ENCODE assay signal across 22 cellular contexts in the genomic region with DNA sequence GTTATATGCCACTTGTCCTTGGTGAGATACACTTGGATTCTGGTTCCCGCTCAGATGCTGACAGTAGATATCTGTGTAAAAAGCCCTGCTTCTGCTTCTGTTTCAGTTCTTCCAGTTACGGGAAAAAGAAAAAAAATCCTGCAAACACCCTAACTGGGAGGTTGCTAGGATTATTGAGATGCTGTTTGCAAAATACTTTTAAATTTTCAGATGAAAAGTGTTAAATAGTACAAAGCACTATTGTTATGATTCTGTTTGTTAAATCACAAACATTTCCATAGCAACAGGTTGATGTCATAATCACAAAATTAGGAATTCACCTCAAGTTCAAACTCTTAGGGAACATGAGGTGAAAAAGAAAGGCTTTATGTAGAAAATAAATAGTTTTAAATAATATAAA.
DNase-seq lines count a peak whose midpoint lies in the region; ATAC-seq and TF ChIP-seq lines count a peak whose summit lies in the region.
"Had no signal": no experiment of that assay in that cellular context is flagged by ENCODE, and none has a peak within 500 bp of the region (broad histone marks: within the 10 kb centered on the region; RNA-seq: fewer than 3 reads in every experiment).

No MANE protein-coding gene starts in this region.

- POLR2A ChIA-PET in HEK293 (lab: Yijun Ruan, JAX) = no interaction called here

- H3K4me1 Mint-ChIP-seq in mesothelial cell of epicardium = peaks cover 21% of the 10 kb centered on the region
- H3K4me1 Mint-ChIP-seq: activated CD4-positive, alpha-beta memory T cell treated with anti-CD3 and anti-CD28 coated beads, Interleukin-2, amount 10 ng/mL, durations not matched to agents 7 days and 5 days; CD14-positive monocyte; natural killer cell had no signal

- H3K27me3 Mint-ChIP-seq in mesothelial cell of epicardium (ENCODE audit: low read depth) = no peaks in the 10 kb centered on the region

- H3K27me3 ChIP-seq in left ventricle myocardium inferior (ENCODE audit: low read depth) (no peaks in the 10 kb centered on the region), sigmoid colon (no peaks in the 10 kb centered on the region), thyroid gland (no peaks in the 10 kb centered on the region)
- H3K27me3 ChIP-seq: pancreas had no signal

- TF ChIP-seq POLR2A in sigmoid colon (IDR thresholded peaks at IDR 0.05) (no peak), thyroid gland (IDR thresholded peaks at IDR 0.05) (no peak)

- no peak for TF ChIP-seq EP300 in sigmoid colon (IDR thresholded peaks at IDR 0.05)

- CTCF ChIA-PET in HEK293 (lab: Yijun Ruan, JAX) = no interaction called here

- H3K36me3 ChIP-seq in HEK293 (ENCODE audit: control insufficient read depth in 2 of 2, insufficient read depth in 1 of 2, low read length in 2 of 2) (no peaks in the 10 kb centered on the region), left ventricle myocardium inferior (no peaks in the 10 kb centered on the region), sigmoid colon (no peaks in the 10 kb centered on the region), thyroid gland (no peaks in the 10 kb centered on the region)
- H3K36me3 ChIP-seq: pancreas had no signal

- no peak overlapping the region for H3K27ac Mint-ChIP-seq in mesothelial cell of epicardium
- H3K27ac Mint-ChIP-seq: activated CD4-positive, alpha-beta memory T cell treated with anti-CD3 and anti-CD28 coated beads, Interleukin-2, amount 10 ng/mL, durations not matched to agents 7 days and 5 days; CD14-positive monocyte; natural killer cell had no signal

- no peaks in the 10 kb centered on the region for H3K9me3 Mint-ChIP-seq in mesothelial cell of epicardium
- H3K9me3 Mint-ChIP-seq: activated CD4-positive, alpha-beta memory T cell treated with anti-CD3 and anti-CD28 coated beads, Interleukin-2, amount 10 ng/mL, durations not matched to agents 7 days and 5 days had no signal

- H3K4me3 ChIP-seq in HEK293 (ENCODE audit: low read depth, low read length) (no peak overlapping the region), astrocyte of the spinal cord (ENCODE audit: low read depth, low read length) (no peak overlapping the region), left ventricle myocardium inferior (no peak overlapping the region), sigmoid colon (no peak overlapping the region), thyroid gland (replicated peaks in 1 of 3) (no peak overlapping the region)
- H3K4me3 ChIP-seq: pancreas had no signal

- DNase-seq in astrocyte of the spinal cord (ENCODE audit: low read depth, low spot score) (peak; percentile 41), left ventricle myocardium inferior (no peak), sigmoid colon (no peak), thyroid gland (no peak), mesothelial cell of epicardium (ENCODE audit: low spot score in 2 of 2, unreplicated experiment in 2 of 2) (no peak), kidney glomerular epithelial cell (lab: John Stamatoyannopoulos, UW) (no peak)
- DNase-seq: activated CD4-positive, alpha-beta memory T cell treated with anti-CD3 and anti-CD28 coated beads, Interleukin-2, amount 10 ng/mL, durations not matched to agents 7 days and 5 days; activated T-cell treated with anti-CD3 and anti-CD28 coated beads for 4 hours; amygdala; effector memory CD4-positive, alpha-beta T cell; IMR-90; natural killer cell; NCI-H1436 treated with DMSO at 0.1 percent for 48 hours; NCI-H2171 treated with DMSO at 0.1 percent for 48 hours; NCI-H526 treated with DMSO at 0.1 percent for 48 hours; pancreas; stimulated activated CD4-positive, alpha-beta T cell treated with anti-CD3 and anti-CD28 coated beads, Interleukin-1b, Interleukin-23, amount 100 ng/mL, for 48 hours had no signal

- in situ Hi-C loops in astrocyte of the spinal cord (cut with HindIII; ENCODE audit: low sequenced_read_pairs) = no loop called here

- 78 to 84% methylated on average over 2 of the region's 2 CpGs for WGBS in sigmoid colon, 2 donors
- whole genome bisulfite sequencing in thyroid gland, 2 donors = 73 to 74% methylated on average over 2 of the region's 2 CpGs

- ATAC-seq in HG03378 (IDR thresholded peaks at IDR 0.05; ENCODE audit: unreplicated experiment) = no peak
- ATAC-seq: esophagus mucosa, natural killer cell, pancreas had no signal

- no peak overlapping the region for H3K4me3 Mint-ChIP-seq in mesothelial cell of epicardium
- H3K4me3 Mint-ChIP-seq: activated CD4-positive, alpha-beta memory T cell treated with anti-CD3 and anti-CD28 coated beads, Interleukin-2, amount 10 ng/mL, durations not matched to agents 7 days and 5 days; CD14-positive monocyte; natural killer cell had no signal

- H3K4me1 ChIP-seq in HEK293 (ENCODE audit: control insufficient read depth, insufficient read depth, low read length) = no peaks in the 10 kb centered on the region
- H3K4me1 ChIP-seq in left ventricle myocardium inferior = peaks cover 49% of the 10 kb centered on the region
- H3K4me1 ChIP-seq in sigmoid colon = peaks cover 0 to 45% (median 26%) of the 10 kb centered on the region in 4 donors
- H3K4me1 ChIP-seq in thyroid gland = peaks cover 0 to 11% of the 10 kb centered on the region in 2 donors
- H3K4me1 ChIP-seq: pancreas had no signal

- no peak overlapping the region for H3K27ac ChIP-seq in HEK293 (ENCODE audit: extremely low read depth, low read depth, low read length)
- peak overlapping the region; percentile 61 for H3K27ac ChIP-seq in left ventricle myocardium inferior (replicated peaks)
- H3K27ac ChIP-seq in sigmoid colon = peak overlapping the region in 3 of 4 donors; percentile 21 to 76 (median 49)
- H3K27ac ChIP-seq in thyroid gland = no peak overlapping the region
- H3K27ac ChIP-seq: pancreas, RWPE1 had no signal

- H3K36me3 Mint-ChIP-seq in mesothelial cell of epicardium = peaks cover 4% of the 10 kb centered on the region
- H3K36me3 Mint-ChIP-seq: CD14-positive monocyte, natural killer cell had no signal

- H3K9me3 ChIP-seq in HEK293 (ENCODE audit: control insufficient read depth, insufficient read depth, low read depth, low read length) = no peaks in the 10 kb centered on the region
- H3K9me3 ChIP-seq in left ventricle myocardium inferior (replicated peaks) = no peaks in the 10 kb centered on the region
- no peaks in the 10 kb centered on the region for H3K9me3 ChIP-seq in sigmoid colon
- no peaks in the 10 kb centered on the region for H3K9me3 ChIP-seq in thyroid gland
- H3K9me3 ChIP-seq: pancreas had no signal

- no peak for TF ChIP-seq CTCF in HEK293 (tag by site-specific recombination; IDR thresholded peaks at IDR 0.05)
- TF ChIP-seq CTCF in astrocyte of the spinal cord (IDR thresholded peaks at IDR 0.05; ENCODE audit: low read depth, low read length) = no peak
- no peak for TF ChIP-seq CTCF in left ventricle myocardium inferior (IDR thresholded peaks at IDR 0.05; ENCODE audit: borderline replicate concordance)
- TF ChIP-seq CTCF in sigmoid colon (IDR thresholded peaks at IDR 0.05) = no peak
- TF ChIP-seq CTCF in thyroid gland (IDR thresholded peaks at IDR 0.05) = no peak
- TF ChIP-seq CTCF in mesothelial cell of epicardium (IDR thresholded peaks at IDR 0.05; ENCODE audit: unreplicated experiment) = no peak

- intact Hi-C loops in left ventricle myocardium inferior (cut with micrococcal nuclease) = no loop called here
- intact Hi-C loops in sigmoid colon (cut with DNase I) = no loop called here
- intact Hi-C loops in thyroid gland (cut with DNase I) = no loop called here

TF ChIP-seq in HEK293, 187 proteins besides CTCF, POLR2A, EP300 and RAD21:
- TF ChIP-seq ZNF292 (tag by site-specific recombination; IDR thresholded peaks at IDR 0.05; ENCODE audit: borderline replicate concordance, low read depth) = no peak
- TF ChIP-seq PRDM1 (tag by site-specific recombination; IDR thresholded peaks at IDR 0.05) = no peak
- peak; percentile 76 for TF ChIP-seq SCRT2 (tag by site-specific recombination; IDR thresholded peaks at IDR 0.05)
- TF ChIP-seq SCRT1 (tag by site-specific recombination; IDR thresholded peaks at IDR 0.05; ENCODE audit: borderline replicate concordance) = 0 out of 2 replicates have a peak, but pooled peaks have one; percentile 15

Comparison
In these comparisons a context has a peak if more than half of its experiments do, and no peak if none do; other contexts are left out.
1. H3K27ac ChIP-seq: peak in left ventricle myocardium inferior (single experiment) and sigmoid colon (3 of 4); none in HEK293 (single experiment) and thyroid gland (0 of 3).